1 cellular context compared by ENCODE assay signal in genomic region chr19:52961981-52962380, GRCh38.
TF ChIP-seq lines count a peak whose summit lies in the region.

No MANE protein-coding gene starts in this region.

TF ChIP-seq in GM12878, 131 proteins besides CTCF, POLR2A, EP300 and RAD21:
- no peak for TF ChIP-seq TBL1XR1 (IDR thresholded peaks at IDR 0.05; ENCODE audit: low read depth, low read length)
- TF ChIP-seq SKIL (IDR thresholded peaks at IDR 0.05; ENCODE audit: low read depth, poor library complexity, severe bottlenecking) = no peak
- no peak for TF ChIP-seq CEBPZ (IDR thresholded peaks at IDR 0.05; ENCODE audit: low read depth, low read length)
- no peak for TF ChIP-seq ZSCAN29 (IDR thresholded peaks at IDR 0.05)
- no peak for TF ChIP-seq E2F4 (IDR thresholded peaks at IDR 0.05; ENCODE audit: low read depth, low read length)
